In the genomic region with DNA sequence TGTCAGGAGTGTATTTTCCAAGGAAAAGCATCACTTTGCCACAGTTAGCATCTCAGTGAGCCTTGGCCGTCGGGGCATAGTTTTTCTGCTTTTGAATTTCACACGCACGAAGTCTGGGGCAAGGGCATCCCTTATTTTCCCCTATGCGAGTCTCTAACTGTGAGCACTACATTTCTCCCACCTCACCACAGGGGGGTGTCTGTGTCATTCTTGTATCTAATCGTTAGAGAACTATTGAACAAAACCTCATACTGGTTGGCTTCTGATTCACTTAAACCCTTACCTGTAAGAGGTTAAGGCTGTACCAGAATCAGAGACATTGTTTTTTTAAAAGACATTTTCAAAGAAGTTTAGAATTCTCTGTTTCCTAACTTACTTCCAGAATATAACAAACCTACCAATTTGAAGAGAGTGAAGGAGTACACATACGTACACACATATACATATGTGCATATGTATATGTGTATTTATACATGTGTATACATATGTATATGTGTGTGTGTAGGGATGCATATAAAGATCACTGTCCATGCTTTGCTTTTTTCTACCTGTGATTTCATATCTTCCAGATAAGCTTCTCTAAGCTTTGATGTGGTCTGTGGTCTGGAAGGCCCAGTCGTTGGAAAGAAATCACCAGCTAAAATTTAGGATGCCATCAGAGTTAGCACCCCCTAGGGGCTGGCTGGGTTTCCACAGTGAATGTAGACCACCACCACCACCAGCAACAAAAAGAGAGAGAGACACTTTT, we compare ENCODE assay signal across 8 cellular contexts. TPM values are rescaled to one million over a fixed set of nuclear protein-coding genes. Genes with fewer than 3 reads are reported as not detected.
DNase-seq lines count a peak whose midpoint lies in the region; ATAC-seq and TF ChIP-seq lines count a peak whose summit lies in the region.

No MANE protein-coding gene starts in this region.

- no peak for TF ChIP-seq EP300 in tibial nerve (IDR thresholded peaks at IDR 0.05)

- peak; percentile 34 for DNase-seq in stimulated activated CD4-positive, alpha-beta T cell treated with anti-CD3 and anti-CD28 coated beads, Interleukin-15, amount 100 ng/mL, for 24 hours
- no peak for DNase-seq in stimulated activated CD4-positive, alpha-beta T cell treated with anti-CD3 and anti-CD28 coated beads, Interleukin-4, amount 100 ng/mL, for 4 hours
- DNase-seq in NCI-H1694 treated with DMSO at 0.1 percent for 48 hours (lab: John Stamatoyannopoulos, UW) (peak; percentile 3), cardiac fibroblast (ENCODE audit: low read depth in 2 of 2) (peak; percentile 46 to 59), mucosa of descending colon (no peak), tibial nerve (ENCODE audit: low spot score in 2 of 2) (no peak), NCI-H128 (lab: John Stamatoyannopoulos, UW; ENCODE audit: unreplicated experiment) (no peak)
- no peak for DNase-seq in effector CD4-positive, alpha-beta T cell

- peaks cover 2% of the 10 kb centered on the region for H3K4me1 ChIP-seq in mucosa of descending colon (ENCODE audit: low read depth)
- no peaks in the 10 kb centered on the region for H3K4me1 ChIP-seq in tibial nerve

- no peak for TF ChIP-seq POLR2A in tibial nerve (IDR thresholded peaks at IDR 0.05)

- 61 to 68% methylated on average over 8 of the region's 8 CpGs for WGBS in tibial nerve, 2 donors

- no peak overlapping the region for H3K27ac ChIP-seq in tibial nerve

- H3K9me3 ChIP-seq in mucosa of descending colon (no peaks in the 10 kb centered on the region), tibial nerve (no peaks in the 10 kb centered on the region)

- no peak overlapping the region for H3K4me3 ChIP-seq in cardiac fibroblast (replicated peaks in 1 of 2; ENCODE audit: low read depth in 2 of 2, low read length in 2 of 2)
- no peak overlapping the region for H3K4me3 ChIP-seq in mucosa of descending colon
- H3K4me3 ChIP-seq in tibial nerve, result no peak overlapping the region

- no peaks in the 10 kb centered on the region for H3K36me3 ChIP-seq in mucosa of descending colon (ENCODE audit: low read depth)
- no peaks in the 10 kb centered on the region for H3K36me3 ChIP-seq in tibial nerve

- H3K27me3 ChIP-seq in tibial nerve, result no peaks in the 10 kb centered on the region

- intact Hi-C loops in mucosa of descending colon (cut with DNase I, micrococcal nuclease), result no loop called here

- TF ChIP-seq CTCF in cardiac fibroblast (IDR thresholded peaks at IDR 0.05; ENCODE audit: low read depth, low read length) (peak; percentile 54), mucosa of descending colon (IDR thresholded peaks at IDR 0.05) (no peak), tibial nerve (IDR thresholded peaks at IDR 0.05) (no peak)

- ATAC-seq in mucosa of descending colon, result peak; percentile 62

RNA-seq across cellular contexts. Expression of a gene that starts 49.4 kb away (rescaled TPM):
- 10 to 100 TPM; 17.5 to 18.8 (median 17.9) TPM for total RNA-seq in mucosa of descending colon
- 1 to 10 TPM in 3 of 4 donors, under 1 TPM in 1; 0.98 to 9.3 (median 2.7) TPM for total RNA-seq in tibial nerve

Comparison
In these comparisons a context has a peak if more than half of its experiments do, and no peak if none do; other contexts are left out.
1. DNase-seq: peak in stimulated activated CD4-positive, alpha-beta T cell treated with anti-CD3 and anti-CD28 coated beads, Interleukin-15, amount 100 ng/mL, for 24 hours (single experiment), NCI-H1694 treated with DMSO at 0.1 percent for 48 hours (single experiment) and cardiac fibroblast (2 of 2); none in stimulated activated CD4-positive, alpha-beta T cell treated with anti-CD3 and anti-CD28 coated beads, Interleukin-4, amount 100 ng/mL, for 4 hours (0 of 2), mucosa of descending colon (0 of 3), effector CD4-positive, alpha-beta T cell (single experiment), tibial nerve (0 of 2) and NCI-H128 (single experiment).